29 cellular contexts compared by ENCODE assay signal in genomic region chr7:76375251-76375650, GRCh38.
"Had no signal": no experiment of that assay in that cellular context is flagged by ENCODE, and none has a peak within 500 bp of the region (broad histone marks: within the 10 kb centered on the region; RNA-seq: fewer than 3 reads in every experiment).

No MANE protein-coding gene starts in this region.

- H3K9me3 Mint-ChIP-seq: activated CD4-positive, alpha-beta memory T cell treated with anti-CD3 and anti-CD28 coated beads for 36 hours; activated CD4-positive, alpha-beta T cell treated with anti-CD3 and anti-CD28 coated beads, Interleukin-2, amount 10 ng/mL, durations not matched to agents 24 days and 14 days; activated naive CD8-positive, alpha-beta T cell treated with anti-CD3 and anti-CD28 coated beads for 36 hours; activated naive CD8-positive, alpha-beta T cell treated with anti-CD3 and anti-CD28 coated beads, Interleukin-2, amount 50 U/mL, for 24 hours; activated T-cell treated with anti-CD3 and anti-CD28 coated beads, Interleukin-2, amount 50 U/mL, for 24 hours; activated T-cell treated with anti-CD3 and anti-CD28 coated beads, Interleukin-2, amount 50 U/mL, for 72 hours; T-cell had no signal

- ATAC-seq: activated CD4-positive, alpha-beta T cell treated with anti-CD3 and anti-CD28 coated beads for 36 hours; activated naive CD8-positive, alpha-beta T cell treated with anti-CD3 and anti-CD28 coated beads, Interleukin-2, amount 50 U/mL, for 24 hours; activated T-cell treated with anti-CD3 and anti-CD28 coated beads, Interleukin-2, amount 50 U/mL, for 72 hours; body of pancreas; gastroesophageal sphincter; heart right ventricle; T-cell had no signal

- DNase-seq: activated CD4-positive, alpha-beta memory T cell treated with anti-CD3 and anti-CD28 coated beads for 36 hours; activated CD4-positive, alpha-beta T cell treated with anti-CD3 and anti-CD28 coated beads for 36 hours; activated CD4-positive, alpha-beta T cell treated with anti-CD3 and anti-CD28 coated beads, Interleukin-2, amount 10 ng/mL, durations not matched to agents 24 days and 14 days; activated CD4-positive, CD25-positive, alpha-beta regulatory T cell; activated CD4-positive, CD25-positive, alpha-beta regulatory T cell treated with anti-CD3 and anti-CD28 coated beads, Interleukin-2, amount 50 U/mL, for 72 hours; activated CD8-positive, alpha-beta memory T cell treated with anti-CD3 and anti-CD28 coated beads, Interleukin-2, amount 50 U/mL, for 48 hours; activated gamma-delta T cell; activated naive CD4-positive, alpha-beta T cell treated with anti-CD3 and anti-CD28 coated beads, Interleukin-2, amount 50 U/mL, for 16 hours; activated naive CD4-positive, alpha-beta T cell treated with Interleukin-2 at 50 U/mL for 16 hours; activated naive CD8-positive, alpha-beta T cell treated with anti-CD3 and anti-CD28 coated beads for 36 hours; activated naive CD8-positive, alpha-beta T cell treated with anti-CD3 and anti-CD28 coated beads, Interleukin-2, amount 50 U/mL, for 24 hours; activated T-cell treated with anti-CD3 and anti-CD28 coated beads for 4 hours; activated T-cell treated with anti-CD3 and anti-CD28 coated beads, Interleukin-2, amount 50 U/mL, for 24 hours; activated T-cell treated with anti-CD3 and anti-CD28 coated beads, Interleukin-2, amount 50 U/mL, for 72 hours; adrenal gland; amygdala; body of pancreas; central memory CD4-positive, alpha-beta T cell; cerebellar nuclear complex; colonic mucosa; effector CD8-positive, alpha-beta T cell; esophagus squamous epithelium; foreskin melanocyte; heart right ventricle; T-cell; T-helper 2 cell had no signal

- H3K4me1 ChIP-seq: colonic mucosa had no signal

- H3K36me3 ChIP-seq: adrenal gland, cardiac muscle cell, colonic mucosa, esophagus squamous epithelium, gastroesophageal sphincter, heart right ventricle had no signal

- H3K4me3 ChIP-seq: adrenal gland, body of pancreas, cardiac muscle cell, colonic mucosa, esophagus squamous epithelium, gastroesophageal sphincter, heart right ventricle had no signal

- H3K36me3 Mint-ChIP-seq: activated CD4-positive, alpha-beta memory T cell treated with anti-CD3 and anti-CD28 coated beads for 36 hours; activated naive CD8-positive, alpha-beta T cell treated with anti-CD3 and anti-CD28 coated beads for 36 hours; T-cell had no signal

- H3K27ac Mint-ChIP-seq: activated CD4-positive, alpha-beta memory T cell treated with anti-CD3 and anti-CD28 coated beads for 36 hours; activated CD4-positive, alpha-beta T cell treated with anti-CD3 and anti-CD28 coated beads for 36 hours; activated CD4-positive, alpha-beta T cell treated with anti-CD3 and anti-CD28 coated beads, Interleukin-2, amount 10 ng/mL, durations not matched to agents 24 days and 14 days; activated naive CD8-positive, alpha-beta T cell treated with anti-CD3 and anti-CD28 coated beads for 36 hours; activated naive CD8-positive, alpha-beta T cell treated with anti-CD3 and anti-CD28 coated beads, Interleukin-2, amount 50 U/mL, for 24 hours; activated T-cell treated with anti-CD3 and anti-CD28 coated beads, Interleukin-2, amount 50 U/mL, for 24 hours; activated T-cell treated with anti-CD3 and anti-CD28 coated beads, Interleukin-2, amount 50 U/mL, for 72 hours; T-cell had no signal

- H3K27ac ChIP-seq: adrenal gland, body of pancreas, cardiac muscle cell, colonic mucosa, epithelial cell of prostate, esophagus squamous epithelium, gastroesophageal sphincter, heart right ventricle had no signal

- H3K4me3 Mint-ChIP-seq: activated CD4-positive, alpha-beta memory T cell treated with anti-CD3 and anti-CD28 coated beads for 36 hours; activated CD4-positive, alpha-beta T cell treated with anti-CD3 and anti-CD28 coated beads for 36 hours; activated CD4-positive, alpha-beta T cell treated with anti-CD3 and anti-CD28 coated beads, Interleukin-2, amount 10 ng/mL, durations not matched to agents 24 days and 14 days; activated naive CD8-positive, alpha-beta T cell treated with anti-CD3 and anti-CD28 coated beads for 36 hours; activated naive CD8-positive, alpha-beta T cell treated with anti-CD3 and anti-CD28 coated beads, Interleukin-2, amount 50 U/mL, for 24 hours; activated T-cell treated with anti-CD3 and anti-CD28 coated beads, Interleukin-2, amount 50 U/mL, for 24 hours; activated T-cell treated with anti-CD3 and anti-CD28 coated beads, Interleukin-2, amount 50 U/mL, for 72 hours; T-cell had no signal

- H3K27me3 ChIP-seq: adrenal gland, body of pancreas, cardiac muscle cell, colonic mucosa, esophagus squamous epithelium, gastroesophageal sphincter, heart right ventricle had no signal

- H3K27me3 Mint-ChIP-seq: activated CD4-positive, alpha-beta T cell treated with anti-CD3 and anti-CD28 coated beads for 36 hours; activated naive CD8-positive, alpha-beta T cell treated with anti-CD3 and anti-CD28 coated beads for 36 hours had no signal

- H3K9me3 ChIP-seq: adrenal gland, body of pancreas, colonic mucosa, esophagus squamous epithelium, gastroesophageal sphincter, heart right ventricle had no signal
